ENCODE assay signal across 17 cellular contexts in genomic region chr3:52490035-52490937, GRCh38. TPM values are rescaled to one million over a fixed set of nuclear protein-coding genes. Genes with fewer than 3 reads are reported as not detected.
DNase-seq lines count a peak whose midpoint lies in the region; ATAC-seq and TF ChIP-seq lines count a peak whose summit lies in the region.
"Had no signal": no experiment of that assay in that cellular context is flagged by ENCODE, and none has a peak within 500 bp of the region (broad histone marks: within the 10 kb centered on the region; RNA-seq: fewer than 3 reads in every experiment).

No MANE protein-coding gene starts in this region.

- TF ChIP-seq EP300 in esophagus muscularis mucosa (IDR thresholded peaks at IDR 0.05) = no peak
- peak in 1 of 4 donors; percentile 1 for TF ChIP-seq EP300 in upper lobe of left lung (IDR thresholded peaks at IDR 0.05)

- no peak overlapping the region for H3K18ac ChIP-seq in neuronal stem cell (ENCODE audit: low read length)

- TF ChIP-seq CTCF in heart left ventricle (IDR thresholded peaks at IDR 0.05) = no peak
- TF ChIP-seq CTCF in esophagus muscularis mucosa (IDR thresholded peaks at IDR 0.05) = no peak
- no peak for TF ChIP-seq CTCF in upper lobe of left lung (IDR thresholded peaks at IDR 0.05)

- H2BK12ac ChIP-seq in neuronal stem cell (ENCODE audit: low read length) = no peak overlapping the region

- H2BK5ac ChIP-seq in neuronal stem cell (ENCODE audit: low read length) = peak overlapping the region; percentile 13

- H3K27me3 ChIP-seq in heart left ventricle = no peaks in the 10 kb centered on the region
- H3K27me3 ChIP-seq in esophagus muscularis mucosa = no peaks in the 10 kb centered on the region
- H3K27me3 ChIP-seq in neuronal stem cell (ENCODE audit: control insufficient read depth in 3 of 3, insufficient read depth in 3 of 3, low read depth in 1 of 3, low read length in 3 of 3) = no peaks in the 10 kb centered on the region
- no peaks in the 10 kb centered on the region for H3K27me3 ChIP-seq in upper lobe of left lung

- H3K4ac ChIP-seq in neuronal stem cell (ENCODE audit: low read length) = no peak overlapping the region

- H3K27ac ChIP-seq in heart left ventricle (peak overlapping the region; percentile 30 to 87 (median 72)), esophagus muscularis mucosa (replicated peaks in 1 of 4) (peak overlapping the region; percentile 35 to 75 (median 45)), neuronal stem cell (replicated peaks; ENCODE audit: low read length) (no peak overlapping the region), upper lobe of left lung (peak overlapping the region; percentile 72 to 83 (median 80))

- ATAC-seq in heart left ventricle (no peak), upper lobe of left lung (ENCODE audit: low FRiP score in 2 of 2) (no peak)

- no peak overlapping the region for H3K4me3 ChIP-seq in heart left ventricle
- no peak overlapping the region for H3K4me3 ChIP-seq in esophagus muscularis mucosa
- H3K4me3 ChIP-seq in neuronal stem cell (ENCODE audit: low read length in 2 of 2) = no peak overlapping the region
- H3K4me3 ChIP-seq in upper lobe of left lung = no peak overlapping the region

- no peak overlapping the region for H2BK15ac ChIP-seq in neuronal stem cell (ENCODE audit: low read length)

- TF ChIP-seq POLR2A in heart left ventricle (IDR thresholded peaks at IDR 0.05) (no peak), esophagus muscularis mucosa (IDR thresholded peaks at IDR 0.05; ENCODE audit: low read depth) (no peak), upper lobe of left lung (IDR thresholded peaks at IDR 0.05) (no peak)

- no peak overlapping the region for H4K8ac ChIP-seq in neuronal stem cell (ENCODE audit: low read depth, low read length)

- H3K36me3 ChIP-seq in heart left ventricle = peaks cover 0 to 84% (median 76%) of the 10 kb centered on the region in 9 donors
- peaks cover 71 to 86% (median 85%) of the 10 kb centered on the region in 4 donors for H3K36me3 ChIP-seq in esophagus muscularis mucosa
- H3K36me3 ChIP-seq in neuronal stem cell (replicated peaks in 1 of 2; ENCODE audit: control insufficient read depth in 2 of 2, insufficient read depth in 2 of 2, low read length in 2 of 2) = peaks cover 66 to 83% of the 10 kb centered on the region in 2 donors
- peaks cover 40 to 80% (median 72%) of the 10 kb centered on the region in 4 donors for H3K36me3 ChIP-seq in upper lobe of left lung

- H3K9ac ChIP-seq in neuronal stem cell (ENCODE audit: low read depth, low read length, poor library complexity) = peak overlapping the region; percentile 81

- H3K79me1 ChIP-seq in neuronal stem cell (ENCODE audit: low read depth, low read length) = no peaks in the 10 kb centered on the region

- no peak overlapping the region for H4K91ac ChIP-seq in neuronal stem cell (ENCODE audit: low read depth, low read length, poor library complexity)

- intact Hi-C loops in heart left ventricle (cut with DNase I) (loop anchor here in 2 of 10 donors (2.0 to 5.0 kb wide), 2 partner anchors 37 to 41 kb away; no protein-coding TSS in a partner anchor), cardiac septum (cut with DNase I) (no loop called here), esophagus muscularis mucosa (cut with DNase I) (no loop called here), head of caudate nucleus (cut with DNase I) (no loop called here)

- no peak overlapping the region for H3K14ac ChIP-seq in neuronal stem cell (ENCODE audit: low read length)

- no peak overlapping the region for H3K23ac ChIP-seq in neuronal stem cell (ENCODE audit: low read depth, low read length, poor library complexity)

- H3K4me2 ChIP-seq in neuronal stem cell (ENCODE audit: insufficient read depth, low read length, poor library complexity, severe bottlenecking) = no peak overlapping the region

- no peak overlapping the region for H2AK5ac ChIP-seq in neuronal stem cell (ENCODE audit: low read depth, low read length)

- DNase-seq in heart left ventricle (peak in 1 of 5 donors; percentile 62), cardiac septum (ENCODE audit: low spot score) (no peak), esophagus muscularis mucosa (ENCODE audit: extremely low spot score) (no peak), neuronal stem cell (ENCODE audit: low spot score) (no peak), upper lobe of left lung (peak in 1 of 2 donors; percentile 51), head of caudate nucleus (no peak), GF-D8 (lab: John Stamatoyannopoulos, UW) (no peak), GOT3 (lab: John Stamatoyannopoulos, UW) (no peak)
- DNase-seq: CD4-positive, alpha-beta T cell; DMS79; effector memory CD4-positive, alpha-beta T cell; HCEC 1CT; Karpas-422; NCI-H1105 treated with DMSO at 0.1 percent for 48 hours; stimulated activated CD4-positive, alpha-beta T cell treated with anti-CD3 and anti-CD28 coated beads, Interleukin-15, amount 100 ng/mL, for 24 hours; stimulated activated naive CD4-positive, alpha-beta T cell treated with Interleukin-2 at 50 U/mL for 16 hours had no signal

- WGBS in heart left ventricle, 4 donors = 65 to 87% (median 71%) methylated on average over 18 to 22 of the region's 22 CpGs
- 83% methylated on average over 17 of the region's 22 CpGs for WGBS in esophagus muscularis mucosa
- no CpG with 5 or more reads among the region's 22 CpGs for WGBS in neuronal stem cell (ENCODE audit: extremely low coverage in 2 of 2, insufficient read length in 2 of 2, insufficient replicate concordance in 1 of 2), 2 donors
- WGBS in upper lobe of left lung, 2 donors = 65% methylated on average over 6 to 22 of the region's 22 CpGs

- H3K9me3 ChIP-seq in heart left ventricle (no peaks in the 10 kb centered on the region), esophagus muscularis mucosa (no peaks in the 10 kb centered on the region), neuronal stem cell (replicated peaks in 1 of 2; ENCODE audit: control insufficient read depth in 2 of 2, insufficient read depth in 1 of 2, low read depth in 1 of 2, low read length in 2 of 2) (no peaks in the 10 kb centered on the region), upper lobe of left lung (no peaks in the 10 kb centered on the region)

- H2AFZ ChIP-seq in neuronal stem cell (ENCODE audit: low read length) = no peak overlapping the region

- H3K4me1 ChIP-seq in heart left ventricle (peaks cover 3 to 67% (median 36%) of the 10 kb centered on the region in 12 donors), esophagus muscularis mucosa (peaks cover 40 to 72% (median 65%) of the 10 kb centered on the region in 4 donors), neuronal stem cell (ENCODE audit: control insufficient read depth in 2 of 2, insufficient read depth in 1 of 2, low read depth in 1 of 2, low read length in 2 of 2) (peaks cover 0 to 7% of the 10 kb centered on the region in 2 donors), upper lobe of left lung (peaks cover 46 to 61% (median 54%) of the 10 kb centered on the region in 4 donors)

- no peak overlapping the region for H2BK120ac ChIP-seq in neuronal stem cell (ENCODE audit: low read depth, low read length)

RNA-seq across cellular contexts. Expression of gene STAB1, which starts 4.9 kb away (rescaled TPM):
- 100 to 1,000 TPM in 2 of 9 donors, 10 to 100 TPM in 7; 34.1 to 351 (median 50.6) TPM for total RNA-seq in heart left ventricle
- polyA plus RNA-seq in heart left ventricle = 10 to 100 TPM; 41.0 to 79.1 TPM
- total RNA-seq in cardiac septum = 52.2 TPM
- total RNA-seq in esophagus muscularis mucosa = 100 to 1,000 TPM; 101 to 127 (median 118) TPM
- 0.10 TPM for polyA plus RNA-seq in neuronal stem cell (2013, experiment 1 of 2)
- 0.03 TPM for polyA plus RNA-seq in neuronal stem cell (2013, experiment 2 of 2)
- total RNA-seq in upper lobe of left lung = 100 to 1,000 TPM in 4 of 6 donors, 10 to 100 TPM in 2; 42.9 to 259 (median 125) TPM

RNA-seq across cellular contexts. Expression of gene NISCH, which starts 34.9 kb away (rescaled TPM):
- 10 to 100 TPM; 29.5 to 56.2 (median 43.9) TPM for total RNA-seq in heart left ventricle
- polyA plus RNA-seq in heart left ventricle = 10 to 100 TPM; 28.8 to 30.2 TPM
- 59.1 TPM for total RNA-seq in cardiac septum
- 100 to 1,000 TPM in 2 of 4 donors, 10 to 100 TPM in 2; 71.9 to 110 (median 88.0) TPM for total RNA-seq in esophagus muscularis mucosa
- polyA plus RNA-seq in neuronal stem cell (2013, experiment 1 of 2) = 58.8 TPM
- 58.4 TPM for polyA plus RNA-seq in neuronal stem cell (2013, experiment 2 of 2)
- 100 to 1,000 TPM in 2 of 6 donors, 10 to 100 TPM in 4; 60.7 to 288 (median 83.0) TPM for total RNA-seq in upper lobe of left lung

RNA-seq across cellular contexts. Expression of gene TNNC1, which starts 36.4 kb away (rescaled TPM):
- total RNA-seq in heart left ventricle (over 10,000 TPM in 2 of 9 donors, 1,000 to 10,000 TPM in 7; 4,301 to 15,255 (median 8,364) TPM), cardiac septum (8,054 TPM), esophagus muscularis mucosa (1 to 10 TPM in 3 of 4 donors, not detected in 1; 1.2 to 7.1 (median 4.0) TPM), upper lobe of left lung (100 to 1,000 TPM in 4 of 6 donors, 10 to 100 TPM in 2; 28.3 to 196 (median 122) TPM)
- over 10,000 TPM in 1 of 2 donors, 1,000 to 10,000 TPM in 1; 6,829 to 20,003 TPM for polyA plus RNA-seq in heart left ventricle
- 7.4 TPM for polyA plus RNA-seq in neuronal stem cell (2013, experiment 1 of 2)
- 6.4 TPM for polyA plus RNA-seq in neuronal stem cell (2013, experiment 2 of 2)
- total RNA-seq: pulmonary artery endothelial cell had no signal

RNA-seq across cellular contexts. Expression of gene NT5DC2, which starts 43.4 kb away (rescaled TPM):
- 10 to 100 TPM; 22.8 to 99.6 (median 52.7) TPM for total RNA-seq in heart left ventricle
- 10 to 100 TPM; 61.1 to 92.7 TPM for polyA plus RNA-seq in heart left ventricle
- 58.2 TPM for total RNA-seq in cardiac septum
- total RNA-seq in esophagus muscularis mucosa = 10 to 100 TPM; 58.0 to 87.4 (median 72.9) TPM
- 246 TPM for polyA plus RNA-seq in neuronal stem cell (2013, experiment 1 of 2)
- 233 TPM for polyA plus RNA-seq in neuronal stem cell (2013, experiment 2 of 2)
- 100 to 1,000 TPM in 1 of 6 donors, 10 to 100 TPM in 5; 27.3 to 113 (median 46.2) TPM for total RNA-seq in upper lobe of left lung

RNA-seq across cellular contexts. Expression of gene SEMA3G, which starts 45.4 kb away (rescaled TPM):
- total RNA-seq in heart left ventricle (10 to 100 TPM; 13.4 to 29.0 (median 14.4) TPM), cardiac septum (15.3 TPM), esophagus muscularis mucosa (10 to 100 TPM in 3 of 4 donors, 1 to 10 TPM in 1; 7.1 to 39.2 (median 22.2) TPM), upper lobe of left lung (10 to 100 TPM in 5 of 6 donors, 1 to 10 TPM in 1; 5.1 to 69.0 (median 20.7) TPM)
- polyA plus RNA-seq in heart left ventricle = 10 to 100 TPM; 11.4 to 19.6 TPM
- polyA plus RNA-seq in neuronal stem cell (2013, experiment 1 of 2) = 0.77 TPM
- 0.87 TPM for polyA plus RNA-seq in neuronal stem cell (2013, experiment 2 of 2)

Comparison
In these comparisons a context has a peak if more than half of its experiments do, and no peak if none do; other contexts are left out.
1. RNA of gene TNNC1, which starts 36.4 kb away (total RNA-seq): 4,301 to 15,255 TPM in heart left ventricle and 8,054 TPM in cardiac septum (single experiment); 28.3 to 196 TPM in upper lobe of left lung and 1.2 to 7.1 TPM in esophagus muscularis mucosa; every median in the first group is over 10 times any median in the second.